1 cellular context compared by ENCODE assay signal in the genomic region with DNA sequence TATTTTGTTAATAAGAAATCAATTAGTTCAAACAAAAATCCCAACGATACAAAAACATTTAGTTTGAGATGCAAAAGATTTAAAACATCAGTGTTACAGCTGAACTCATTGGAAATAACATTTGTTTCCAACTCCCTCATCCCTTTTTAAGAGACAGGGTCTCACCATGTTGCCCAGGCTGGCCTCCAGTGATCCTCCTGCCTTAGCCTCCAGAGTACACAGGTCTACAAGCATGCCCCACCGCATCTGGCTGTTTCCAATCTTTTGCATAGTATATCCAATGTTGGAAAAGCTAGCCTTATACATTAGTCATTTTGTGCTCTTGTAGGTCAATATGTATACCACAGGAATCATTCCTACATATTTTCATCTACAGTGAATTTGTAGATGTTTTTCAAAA.
TF ChIP-seq lines count a peak whose summit lies in the region.

No MANE protein-coding gene starts in this region.

TF ChIP-seq in GM12878, 131 proteins besides CTCF, POLR2A, EP300 and RAD21:
- TF ChIP-seq SPI1 (IDR thresholded peaks at IDR 0.05; ENCODE audit: borderline replicate concordance, insufficient read depth, low read depth, low read length) (no peak), POLR2AphosphoS5 (IDR thresholded peaks at IDR 0.05; ENCODE audit: low read length) (peak; percentile 59), PAX8 (IDR thresholded peaks at IDR 0.05) (no peak)
